40 cellular contexts compared by ENCODE assay signal in the genomic region with DNA sequence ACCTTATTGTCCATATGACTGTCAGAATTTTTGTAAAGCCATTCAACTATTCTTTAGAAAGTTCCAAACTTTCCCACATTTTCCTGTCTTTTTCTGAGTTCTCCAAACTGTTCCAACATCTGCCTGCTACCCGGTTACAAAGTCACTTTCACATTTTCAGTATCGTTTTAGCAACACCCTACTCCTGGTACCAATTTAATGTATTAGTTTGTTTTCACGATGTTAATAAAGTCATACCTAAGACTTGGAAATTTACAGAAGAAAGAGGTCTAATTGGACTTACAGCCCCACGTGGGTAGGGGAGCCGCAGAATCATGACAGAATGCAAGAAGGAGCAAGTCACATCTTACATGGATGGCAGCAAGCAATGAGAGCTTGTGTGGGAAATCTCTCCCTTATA.
"Had no signal": no experiment of that assay in that cellular context is flagged by ENCODE, and none has a peak within 500 bp of the region (broad histone marks: within the 10 kb centered on the region; RNA-seq: fewer than 3 reads in every experiment).

No MANE protein-coding gene starts in this region.

- H3K36me3 Mint-ChIP-seq: activated naive CD4-positive, alpha-beta T cell treated with anti-CD3 and anti-CD28 coated beads, Interleukin-2, amount 10 ng/mL, durations not matched to agents 7 days and 5 days; activated naive CD4-positive, alpha-beta T cell treated with anti-CD3 and anti-CD28 coated beads, Interleukin-2, amount 50 U/mL, for 24 hours; activated naive CD8-positive, alpha-beta T cell; activated naive CD8-positive, alpha-beta T cell treated with anti-CD3 and anti-CD28 coated beads for 36 hours; activated naive CD8-positive, alpha-beta T cell treated with anti-CD3 and anti-CD28 coated beads, Interleukin-2, amount 10 ng/mL, durations not matched to agents 7 days and 5 days; brain had no signal

- H3K27me3 Mint-ChIP-seq: activated naive CD4-positive, alpha-beta T cell treated with anti-CD3 and anti-CD28 coated beads, Interleukin-2, amount 10 ng/mL, durations not matched to agents 7 days and 5 days; activated naive CD4-positive, alpha-beta T cell treated with anti-CD3 and anti-CD28 coated beads, Interleukin-2, amount 50 U/mL, for 24 hours; activated naive CD8-positive, alpha-beta T cell; activated naive CD8-positive, alpha-beta T cell treated with anti-CD3 and anti-CD28 coated beads for 36 hours; activated naive CD8-positive, alpha-beta T cell treated with anti-CD3 and anti-CD28 coated beads, Interleukin-2, amount 10 ng/mL, durations not matched to agents 7 days and 5 days; activated naive CD8-positive, alpha-beta T cell treated with anti-CD3 and anti-CD28 coated beads, Interleukin-2, amount 50 U/mL, for 24 hours; activated T-cell treated with anti-CD3 and anti-CD28 coated beads, Interleukin-2, amount 50 U/mL, for 24 hours; activated T-helper 17 cell treated with anti-CD3 and anti-CD28 coated beads, Interleukin-2, amount 50 U/mL, for 72 hours; brain; central memory CD8-positive, alpha-beta T cell had no signal

- H3K4me1 Mint-ChIP-seq: activated naive CD4-positive, alpha-beta T cell treated with anti-CD3 and anti-CD28 coated beads, Interleukin-2, amount 10 ng/mL, durations not matched to agents 7 days and 5 days; activated naive CD4-positive, alpha-beta T cell treated with anti-CD3 and anti-CD28 coated beads, Interleukin-2, amount 50 U/mL, for 24 hours; activated naive CD8-positive, alpha-beta T cell treated with anti-CD3 and anti-CD28 coated beads for 36 hours; activated naive CD8-positive, alpha-beta T cell treated with anti-CD3 and anti-CD28 coated beads, Interleukin-2, amount 10 ng/mL, durations not matched to agents 7 days and 5 days; activated naive CD8-positive, alpha-beta T cell treated with anti-CD3 and anti-CD28 coated beads, Interleukin-2, amount 50 U/mL, for 24 hours; activated T-helper 17 cell treated with anti-CD3 and anti-CD28 coated beads, Interleukin-2, amount 50 U/mL, for 72 hours; brain; central memory CD8-positive, alpha-beta T cell had no signal

- H3K4me3 ChIP-seq: adrenal gland, ascending aorta, body of pancreas, breast epithelium, cardiac muscle cell had no signal

- H3K27me3 ChIP-seq: adrenal gland, ascending aorta, body of pancreas, brain microvascular endothelial cell, breast epithelium, cardiac muscle cell had no signal

- H3K36me3 ChIP-seq: adrenal gland, ascending aorta, brain microvascular endothelial cell, breast epithelium, cardiac muscle cell had no signal

- H3K4me1 ChIP-seq: adrenal gland, ascending aorta, body of pancreas, breast epithelium had no signal

- DNase-seq: activated effector memory CD4-positive, alpha-beta T cell treated with anti-CD3 and anti-CD28 coated beads, Interleukin-2, amount 50 U/mL, for 16 hours; activated effector memory CD4-positive, alpha-beta T cell treated with Interleukin-2 at 50 U/mL for 16 hours; activated gamma-delta T cell; activated gamma-delta T cell treated with Interleukin-2 at 50 U/mL for 16 hours; activated naive CD4-positive, alpha-beta T cell; activated naive CD4-positive, alpha-beta T cell treated with anti-CD3 and anti-CD28 coated beads for 36 hours; activated naive CD4-positive, alpha-beta T cell treated with anti-CD3 and anti-CD28 coated beads, Interleukin-2, amount 10 ng/mL, durations not matched to agents 7 days and 5 days; activated naive CD4-positive, alpha-beta T cell treated with anti-CD3 and anti-CD28 coated beads, Interleukin-2, amount 50 U/mL, for 16 hours; activated naive CD4-positive, alpha-beta T cell treated with Interleukin-2 at 50 U/mL for 16 hours; activated naive CD8-positive, alpha-beta T cell treated with anti-CD3 and anti-CD28 coated beads for 36 hours; activated naive CD8-positive, alpha-beta T cell treated with anti-CD3 and anti-CD28 coated beads, Interleukin-2, amount 10 ng/mL, durations not matched to agents 7 days and 5 days; activated naive CD8-positive, alpha-beta T cell treated with anti-CD3 and anti-CD28 coated beads, Interleukin-2, amount 50 U/mL, for 24 hours; activated T-cell treated with anti-CD3 and anti-CD28 coated beads, Interleukin-2, amount 50 U/mL, for 1 hour; activated T-cell treated with anti-CD3 and anti-CD28 coated beads, Interleukin-2, amount 50 U/mL, for 24 hours; activated T-cell treated with anti-CD3 and anti-CD28 coated beads, Interleukin-2, amount 50 U/mL, for 4 hours; activated T-cell treated with anti-CD3 and anti-CD28 coated beads, Interleukin-2, amount 50 U/mL, for 48 hours; activated T-cell treated with anti-CD3 and anti-CD28 coated beads, Interleukin-2, amount 50 U/mL, for 72 hours; adrenal gland; amniotic stem cell; amygdala; anterior cingulate cortex; aorta; body of pancreas; brain microvascular endothelial cell; caudate nucleus; central memory CD4-positive, alpha-beta T cell; cerebellar nuclear complex had no signal

- FAIRE-seq: astrocyte, bronchial epithelial cell had no signal

- H3K4me3 Mint-ChIP-seq: activated naive CD4-positive, alpha-beta T cell treated with anti-CD3 and anti-CD28 coated beads for 36 hours; activated naive CD4-positive, alpha-beta T cell treated with anti-CD3 and anti-CD28 coated beads, Interleukin-2, amount 10 ng/mL, durations not matched to agents 7 days and 5 days; activated naive CD4-positive, alpha-beta T cell treated with anti-CD3 and anti-CD28 coated beads, Interleukin-2, amount 50 U/mL, for 24 hours; activated naive CD8-positive, alpha-beta T cell; activated naive CD8-positive, alpha-beta T cell treated with anti-CD3 and anti-CD28 coated beads for 36 hours; activated naive CD8-positive, alpha-beta T cell treated with anti-CD3 and anti-CD28 coated beads, Interleukin-2, amount 10 ng/mL, durations not matched to agents 7 days and 5 days; activated naive CD8-positive, alpha-beta T cell treated with anti-CD3 and anti-CD28 coated beads, Interleukin-2, amount 50 U/mL, for 24 hours; activated T-cell treated with anti-CD3 and anti-CD28 coated beads, Interleukin-2, amount 50 U/mL, for 24 hours; activated T-cell treated with anti-CD3 and anti-CD28 coated beads, Interleukin-2, amount 50 U/mL, for 4 hours; activated T-cell treated with anti-CD3 and anti-CD28 coated beads, Interleukin-2, amount 50 U/mL, for 72 hours; activated T-helper 1 cell treated with anti-CD3 and anti-CD28 coated beads, Interleukin-12 subunit alpha, Interleukin-12 subunit beta, Interleukin-2, Interleukin-4 antibody, amounts not matched to agents 30 ng/mL and 10 ng/mL and 1 ng/mL, durations not matched to agents 14 hours and 24 hours and 36 hours; activated T-helper 17 cell treated with anti-CD3 and anti-CD28 coated beads, Interleukin-2, amount 50 U/mL, for 72 hours; brain; central memory CD8-positive, alpha-beta T cell had no signal

- H3K9me3 ChIP-seq: adrenal gland, ascending aorta had no signal

- H3K27ac ChIP-seq: adrenal gland, ascending aorta, body of pancreas, brain microvascular endothelial cell, breast epithelium, cardiac muscle cell had no signal

- H3K27ac Mint-ChIP-seq: activated naive CD4-positive, alpha-beta T cell treated with anti-CD3 and anti-CD28 coated beads for 36 hours; activated naive CD4-positive, alpha-beta T cell treated with anti-CD3 and anti-CD28 coated beads, Interleukin-2, amount 10 ng/mL, durations not matched to agents 7 days and 5 days; activated naive CD4-positive, alpha-beta T cell treated with anti-CD3 and anti-CD28 coated beads, Interleukin-2, amount 50 U/mL, for 24 hours; activated naive CD4-positive, alpha-beta T cell treated with anti-CD3 and anti-CD28 coated beads, Interleukin-2, amount 50 U/mL, for 72 hours; activated naive CD8-positive, alpha-beta T cell; activated naive CD8-positive, alpha-beta T cell treated with anti-CD3 and anti-CD28 coated beads for 36 hours; activated naive CD8-positive, alpha-beta T cell treated with anti-CD3 and anti-CD28 coated beads, Interleukin-2, amount 10 ng/mL, durations not matched to agents 7 days and 5 days; activated naive CD8-positive, alpha-beta T cell treated with anti-CD3 and anti-CD28 coated beads, Interleukin-2, amount 50 U/mL, for 24 hours; activated T-cell treated with anti-CD3 and anti-CD28 coated beads, Interleukin-2, amount 50 U/mL, for 24 hours; activated T-cell treated with anti-CD3 and anti-CD28 coated beads, Interleukin-2, amount 50 U/mL, for 72 hours; activated T-helper 1 cell treated with anti-CD3 and anti-CD28 coated beads, Interleukin-12 subunit alpha, Interleukin-12 subunit beta, Interleukin-2, Interleukin-4 antibody, amounts not matched to agents 30 ng/mL and 10 ng/mL and 1 ng/mL, durations not matched to agents 14 hours and 24 hours and 36 hours; activated T-helper 17 cell treated with anti-CD3 and anti-CD28 coated beads, Interleukin-2, amount 50 U/mL, for 72 hours; activated T-helper 2 cell treated with anti-CD3 and anti-CD28 coated beads, Interferon-gamma antibody, Interleukin-2, Interleukin-4, amounts not matched to agents 10 μg/mL and 5 μg/mL and 100 μg/mL, durations not matched to agents 14 hours and 24 hours and 36 hours; brain had no signal

- ATAC-seq: activated naive CD4-positive, alpha-beta T cell treated with anti-CD3 and anti-CD28 coated beads, Interleukin-2, amount 50 U/mL, for 72 hours; activated naive CD8-positive, alpha-beta T cell treated with anti-CD3 and anti-CD28 coated beads, Interleukin-2, amount 50 U/mL, for 24 hours; activated T-cell treated with anti-CD3 and anti-CD28 coated beads, Interleukin-2, amount 50 U/mL, for 4 hours; activated T-cell treated with anti-CD3 and anti-CD28 coated beads, Interleukin-2, amount 50 U/mL, for 72 hours; activated T-helper 17 cell treated with anti-CD3 and anti-CD28 coated beads, Interleukin-2, amount 50 U/mL, for 72 hours; body of pancreas had no signal
